Comparison of ENCODE assay signal across 13 cellular contexts in genomic region chr10:76523798-76524231, GRCh38.
"Had no signal": no experiment of that assay in that cellular context is flagged by ENCODE, and none has a peak within 500 bp of the region (broad histone marks: within the 10 kb centered on the region; RNA-seq: fewer than 3 reads in every experiment).

No MANE protein-coding gene starts in this region.

- H3K4me1 ChIP-seq: lower lobe of right lung, psoas muscle had no signal

- DNase-seq: activated CD4-positive, alpha-beta T cell treated with anti-CD3 and anti-CD28 coated beads, Interleukin-2, amount 10 ng/mL, durations not matched to agents 24 days and 14 days; activated CD8-positive, alpha-beta memory T cell treated with anti-CD3 and anti-CD28 coated beads for 24 hours; activated naive CD4-positive, alpha-beta T cell treated with anti-CD3 and anti-CD28 coated beads for 36 hours; lower lobe of right lung; psoas muscle; SK-N-SH; stimulated activated CD4-positive, alpha-beta T cell treated with anti-CD3 and anti-CD28 coated beads, Interleukin-12 subunit alpha, Interleukin-12 subunit beta, amount 100 ng/mL, for 4 hours; stimulated activated CD8-positive, alpha-beta memory T cell treated with anti-CD3 and anti-CD28 coated beads, Interleukin-4, amount 100 ng/mL, for 48 hours; stimulated activated naive CD8-positive, alpha-beta T cell treated with anti-CD3 and anti-CD28 coated beads, Interleukin-15, amount 100 ng/mL, for 72 hours; T-helper 1 cell had no signal

- H3K36me3 ChIP-seq: lower lobe of right lung had no signal

- H3K36me3 Mint-ChIP-seq: brain; natural killer cell treated with Interleukin-12 subunit alpha and Interleukin-12 subunit beta and Interleukin-15 and Interleukin-18, amount 100 ng/mL, for 72 hours had no signal

- H3K4me1 Mint-ChIP-seq: activated CD4-positive, alpha-beta T cell treated with anti-CD3 and anti-CD28 coated beads, Interleukin-2, amount 10 ng/mL, durations not matched to agents 24 days and 14 days; stimulated activated naive CD8-positive, alpha-beta T cell treated with anti-CD3 and anti-CD28 coated beads, Interleukin-15, amount 100 ng/mL, for 72 hours had no signal

- H3K27ac Mint-ChIP-seq: activated CD4-positive, alpha-beta T cell treated with anti-CD3 and anti-CD28 coated beads, Interleukin-2, amount 10 ng/mL, durations not matched to agents 24 days and 14 days; activated naive CD4-positive, alpha-beta T cell treated with anti-CD3 and anti-CD28 coated beads for 36 hours; natural killer cell treated with Interleukin-12 subunit alpha and Interleukin-12 subunit beta and Interleukin-15 and Interleukin-18, amount 100 ng/mL, for 72 hours; stimulated activated naive CD8-positive, alpha-beta T cell treated with anti-CD3 and anti-CD28 coated beads, Interleukin-15, amount 100 ng/mL, for 72 hours had no signal

- H3K4me3 Mint-ChIP-seq: activated CD4-positive, alpha-beta T cell treated with anti-CD3 and anti-CD28 coated beads, Interleukin-2, amount 10 ng/mL, durations not matched to agents 24 days and 14 days; activated naive CD4-positive, alpha-beta T cell treated with anti-CD3 and anti-CD28 coated beads for 36 hours; natural killer cell treated with Interleukin-12 subunit alpha and Interleukin-12 subunit beta and Interleukin-15 and Interleukin-18, amount 100 ng/mL, for 72 hours; stimulated activated naive CD8-positive, alpha-beta T cell treated with anti-CD3 and anti-CD28 coated beads, Interleukin-15, amount 100 ng/mL, for 72 hours had no signal

- H3K4me2 ChIP-seq: SK-N-SH had no signal

- H3K27me3 Mint-ChIP-seq: activated CD4-positive, alpha-beta T cell treated with anti-CD3 and anti-CD28 coated beads, Interleukin-2, amount 10 ng/mL, durations not matched to agents 24 days and 14 days; natural killer cell treated with Interleukin-12 subunit alpha and Interleukin-12 subunit beta and Interleukin-15 and Interleukin-18, amount 100 ng/mL, for 72 hours; stimulated activated naive CD8-positive, alpha-beta T cell treated with anti-CD3 and anti-CD28 coated beads, Interleukin-15, amount 100 ng/mL, for 72 hours had no signal

- H3K9me3 Mint-ChIP-seq: activated CD4-positive, alpha-beta T cell treated with anti-CD3 and anti-CD28 coated beads, Interleukin-2, amount 10 ng/mL, durations not matched to agents 24 days and 14 days; activated naive CD4-positive, alpha-beta T cell treated with anti-CD3 and anti-CD28 coated beads for 36 hours; brain; natural killer cell treated with Interleukin-12 subunit alpha and Interleukin-12 subunit beta and Interleukin-15 and Interleukin-18, amount 100 ng/mL, for 72 hours had no signal

- H3K9ac ChIP-seq: SK-N-SH had no signal

- H3K9me3 ChIP-seq: lower lobe of right lung, psoas muscle, SK-N-SH had no signal

- H3K27me3 ChIP-seq: dorsolateral prefrontal cortex had no signal

- H3K27ac ChIP-seq: lower lobe of right lung, psoas muscle had no signal

- H3K4me3 ChIP-seq: dorsolateral prefrontal cortex, lower lobe of right lung, psoas muscle had no signal

- ATAC-seq: lower lobe of right lung; natural killer cell treated with Interleukin-12 subunit alpha and Interleukin-12 subunit beta and Interleukin-15 and Interleukin-18, amount 100 ng/mL, for 72 hours; psoas muscle; stimulated activated naive CD8-positive, alpha-beta T cell treated with anti-CD3 and anti-CD28 coated beads, Interleukin-15, amount 100 ng/mL, for 72 hours had no signal
